In genomic region chr3:141257971-141258370, GRCh38 we compare ENCODE assay signal across 24 cellular contexts. TPM values are rescaled to one million over a fixed set of nuclear protein-coding genes. Genes with fewer than 3 reads are reported as not detected.
DNase-seq lines count a peak whose midpoint lies in the region; ATAC-seq lines count a peak whose summit lies in the region.
"Had no signal": no experiment of that assay in that cellular context is flagged by ENCODE, and none has a peak within 500 bp of the region (broad histone marks: within the 10 kb centered on the region; RNA-seq: fewer than 3 reads in every experiment).

No MANE protein-coding gene starts in this region.

- intact Hi-C loops in activated T-helper 2 cell treated with anti-CD3 and anti-CD28 coated beads, Interferon-gamma antibody, Interleukin-2, Interleukin-4, amounts not matched to agents 10 μg/mL and 5 μg/mL and 100 μg/mL, durations not matched to agents 14 hours and 24 hours and 36 hours (cut with micrococcal nuclease), result loop anchor here (1.0 to 2.0 kb wide), 3 partner anchors 15 to 65 kb away; partner anchors contain the start of gene PXYLP1
- intact Hi-C loops in aorta (cut with DNase I), result no loop called here

- peak overlapping the region; percentile 17 for H3K4me3 Mint-ChIP-seq in activated T-helper 2 cell treated with anti-CD3 and anti-CD28 coated beads, Interferon-gamma antibody, Interleukin-2, Interleukin-4, amounts not matched to agents 10 μg/mL and 5 μg/mL and 100 μg/mL, durations not matched to agents 14 hours and 24 hours and 36 hours (ENCODE audit: low read depth)
- H3K4me3 Mint-ChIP-seq in stimulated activated memory B cell treated with anti-CD40 and anti-IgM and Interleukin-4, amounts not matched to agents 10 μg/mL and 1 μg/mL and 100 μg/mL, for 72 hours, result no peak overlapping the region
- H3K4me3 Mint-ChIP-seq: activated CD8-positive, alpha-beta memory T cell treated with anti-CD3 and anti-CD28 coated beads, Interleukin-2, amount 10 ng/mL, durations not matched to agents 7 days and 5 days; memory B cell had no signal

- H3K4me1 Mint-ChIP-seq in activated T-helper 2 cell treated with anti-CD3 and anti-CD28 coated beads, Interferon-gamma antibody, Interleukin-2, Interleukin-4, amounts not matched to agents 10 μg/mL and 5 μg/mL and 100 μg/mL, durations not matched to agents 14 hours and 24 hours and 36 hours (ENCODE audit: low read depth), result peaks cover 85% of the 10 kb centered on the region
- H3K4me1 Mint-ChIP-seq in stimulated activated memory B cell treated with anti-CD40 and anti-IgM and Interleukin-4, amounts not matched to agents 10 μg/mL and 1 μg/mL and 100 μg/mL, for 72 hours, result peaks cover 6% of the 10 kb centered on the region
- H3K4me1 Mint-ChIP-seq: memory B cell had no signal

- no peaks in the 10 kb centered on the region for H3K27me3 ChIP-seq in aorta (ENCODE audit: control insufficient read depth in 1 of 2, insufficient read depth in 2 of 2, low read length in 1 of 2)
- H3K27me3 ChIP-seq: BLaER1 treated with 17β-estradiol and CSF1 and Interleukin-3, amounts not matched to agents 10 nM and 100 nM; neutrophil; sigmoid colon had no signal

- peaks cover 47% of the 10 kb centered on the region for H3K36me3 Mint-ChIP-seq in activated T-helper 2 cell treated with anti-CD3 and anti-CD28 coated beads, Interferon-gamma antibody, Interleukin-2, Interleukin-4, amounts not matched to agents 10 μg/mL and 5 μg/mL and 100 μg/mL, durations not matched to agents 14 hours and 24 hours and 36 hours (ENCODE audit: low read depth)
- no peaks in the 10 kb centered on the region for H3K36me3 Mint-ChIP-seq in stimulated activated memory B cell treated with anti-CD40 and anti-IgM and Interleukin-4, amounts not matched to agents 10 μg/mL and 1 μg/mL and 100 μg/mL, for 72 hours

- peak; percentile 62 for ATAC-seq in HG02885 (IDR thresholded peaks at IDR 0.05; ENCODE audit: poor library complexity, unreplicated experiment)
- peak; percentile 67 for ATAC-seq in stimulated activated memory B cell treated with anti-CD40 and anti-IgM and Interleukin-4, amounts not matched to agents 10 μg/mL and 1 μg/mL and 100 μg/mL, for 72 hours
- no peak for ATAC-seq in HG03159 (IDR thresholded peaks at IDR 0.05; ENCODE audit: unreplicated experiment)
- no peak for ATAC-seq in aorta (ENCODE audit: low FRiP score)
- ATAC-seq: activated CD8-positive, alpha-beta memory T cell treated with anti-CD3 and anti-CD28 coated beads, Interleukin-2, amount 10 ng/mL, durations not matched to agents 7 days and 5 days; psoas muscle had no signal

- H3K27ac ChIP-seq in aorta (ENCODE audit: low read depth in 1 of 2, low read length in 2 of 2), result no peak overlapping the region
- H3K27ac ChIP-seq: BLaER1 treated with 17β-estradiol and CSF1 and Interleukin-3, amounts not matched to agents 10 nM and 100 nM; neutrophil; psoas muscle; sigmoid colon had no signal

- peak; percentile 56 to 65 for DNase-seq in activated T-cell treated with anti-CD3 and anti-CD28 coated beads, Interleukin-2, amount 50 U/mL, for 48 hours
- DNase-seq in activated T-cell treated with anti-CD3 and anti-CD28 coated beads, Interleukin-2, amount 50 U/mL, for 1 hour, result no peak
- DNase-seq in activated T-helper 2 cell treated with anti-CD3 and anti-CD28 coated beads, Interferon-gamma antibody, Interleukin-2, Interleukin-4, amounts not matched to agents 10 μg/mL and 5 μg/mL and 100 μg/mL, durations not matched to agents 14 hours and 24 hours and 36 hours (ENCODE audit: low spot score), result no peak
- DNase-seq in aorta (no peak), NCI-H1105 treated with DMSO at 0.1 percent for 48 hours (lab: John Stamatoyannopoulos, UW) (no peak)
- DNase-seq: activated CD4-positive, CD25-positive, alpha-beta regulatory T cell; activated CD8-positive, alpha-beta memory T cell treated with anti-CD3 and anti-CD28 coated beads, Interleukin-2, amount 10 ng/mL, durations not matched to agents 7 days and 5 days; activated effector memory CD4-positive, alpha-beta T cell treated with anti-CD3 and anti-CD28 coated beads, Interleukin-2, amount 50 U/mL, for 16 hours; COR-L47; DMS53; NCI-H1092; NCI-H2081; NCI-H226; psoas muscle; SIG-M5; sigmoid colon; substantia nigra; SW 1271 had no signal

- no peaks in the 10 kb centered on the region for H3K9me3 ChIP-seq in aorta (ENCODE audit: control insufficient read depth, low read length)
- H3K9me3 ChIP-seq: neutrophil, psoas muscle, sigmoid colon had no signal

- WGBS in aorta, 2 donors, result 90 to 93% methylated on average over 8 of the region's 8 CpGs

- no peaks in the 10 kb centered on the region for H3K36me3 ChIP-seq in aorta (ENCODE audit: control insufficient read depth in 1 of 2, insufficient read depth in 2 of 2, low read length in 1 of 2)

- no peaks in the 10 kb centered on the region for H3K27me3 Mint-ChIP-seq in activated T-helper 2 cell treated with anti-CD3 and anti-CD28 coated beads, Interferon-gamma antibody, Interleukin-2, Interleukin-4, amounts not matched to agents 10 μg/mL and 5 μg/mL and 100 μg/mL, durations not matched to agents 14 hours and 24 hours and 36 hours (ENCODE audit: low read depth)
- H3K27me3 Mint-ChIP-seq in stimulated activated memory B cell treated with anti-CD40 and anti-IgM and Interleukin-4, amounts not matched to agents 10 μg/mL and 1 μg/mL and 100 μg/mL, for 72 hours, result no peaks in the 10 kb centered on the region
- H3K27me3 Mint-ChIP-seq: activated CD8-positive, alpha-beta memory T cell treated with anti-CD3 and anti-CD28 coated beads, Interleukin-2, amount 10 ng/mL, durations not matched to agents 7 days and 5 days; memory B cell had no signal

- no peaks in the 10 kb centered on the region for H3K9me3 Mint-ChIP-seq in activated T-helper 2 cell treated with anti-CD3 and anti-CD28 coated beads, Interferon-gamma antibody, Interleukin-2, Interleukin-4, amounts not matched to agents 10 μg/mL and 5 μg/mL and 100 μg/mL, durations not matched to agents 14 hours and 24 hours and 36 hours
- H3K9me3 Mint-ChIP-seq in stimulated activated memory B cell treated with anti-CD40 and anti-IgM and Interleukin-4, amounts not matched to agents 10 μg/mL and 1 μg/mL and 100 μg/mL, for 72 hours, result no peaks in the 10 kb centered on the region
- H3K9me3 Mint-ChIP-seq: memory B cell had no signal

- H3K27ac Mint-ChIP-seq in activated T-helper 2 cell treated with anti-CD3 and anti-CD28 coated beads, Interferon-gamma antibody, Interleukin-2, Interleukin-4, amounts not matched to agents 10 μg/mL and 5 μg/mL and 100 μg/mL, durations not matched to agents 14 hours and 24 hours and 36 hours, result peak overlapping the region; percentile 80
- H3K27ac Mint-ChIP-seq in stimulated activated memory B cell treated with anti-CD40 and anti-IgM and Interleukin-4, amounts not matched to agents 10 μg/mL and 1 μg/mL and 100 μg/mL, for 72 hours, result no peak overlapping the region
- H3K27ac Mint-ChIP-seq: activated CD8-positive, alpha-beta memory T cell treated with anti-CD3 and anti-CD28 coated beads, Interleukin-2, amount 10 ng/mL, durations not matched to agents 7 days and 5 days; memory B cell had no signal

- H3K4me3 ChIP-seq in aorta (ENCODE audit: low read length in 2 of 2), result no peak overlapping the region
- H3K4me3 ChIP-seq: BLaER1 treated with 17β-estradiol and CSF1 and Interleukin-3, amounts not matched to agents 10 nM and 100 nM; psoas muscle; sigmoid colon had no signal

- no peaks in the 10 kb centered on the region for H3K4me1 ChIP-seq in aorta (ENCODE audit: control insufficient read depth in 1 of 2, insufficient read depth in 2 of 2, low read length in 2 of 2)

RNA-seq across cellular contexts. Expression of gene PXYLP1, which starts 26.3 kb away (rescaled TPM):
- 57.2 and 66.0 TPM in 2 replicates for total RNA-seq in activated T-helper 2 cell treated with anti-CD3 and anti-CD28 coated beads, Interferon-gamma antibody, Interleukin-2, Interleukin-4, amounts not matched to agents 10 μg/mL and 5 μg/mL and 100 μg/mL, durations not matched to agents 14 hours and 24 hours and 36 hours
- 10 to 100 TPM; 19.2 to 29.6 TPM for total RNA-seq in aorta
- polyA plus RNA-seq in aorta, result 1 to 10 TPM; 3.8 to 5.8 TPM

Comparison
In these comparisons a context has a peak if more than half of its experiments do, and no peak if none do; other contexts are left out.
1. DNase-seq: peak in activated T-cell treated with anti-CD3 and anti-CD28 coated beads, Interleukin-2, amount 50 U/mL, for 48 hours (2 of 2); none in activated T-cell treated with anti-CD3 and anti-CD28 coated beads, Interleukin-2, amount 50 U/mL, for 1 hour (single experiment), activated T-helper 2 cell treated with anti-CD3 and anti-CD28 coated beads, Interferon-gamma antibody, Interleukin-2, Interleukin-4, amounts not matched to agents 10 μg/mL and 5 μg/mL and 100 μg/mL, durations not matched to agents 14 hours and 24 hours and 36 hours (single experiment), aorta (0 of 2) and NCI-H1105 treated with DMSO at 0.1 percent for 48 hours (single experiment).
2. ATAC-seq: peak in HG02885 (single experiment) and stimulated activated memory B cell treated with anti-CD40 and anti-IgM and Interleukin-4, amounts not matched to agents 10 μg/mL and 1 μg/mL and 100 μg/mL, for 72 hours (single experiment); none in HG03159 (single experiment) and aorta (single experiment).